Comparison of ENCODE assay signal across 12 cellular contexts in genomic region chr2:63735931-63736820, GRCh38.
DNase-seq lines count a peak whose midpoint lies in the region; ATAC-seq, FAIRE-seq and TF ChIP-seq lines count a peak whose summit lies in the region.
"Had no signal": no experiment of that assay in that cellular context is flagged by ENCODE, and none has a peak within 500 bp of the region (broad histone marks: within the 10 kb centered on the region; RNA-seq: fewer than 3 reads in every experiment).

No MANE protein-coding gene starts in this region.

- H3K9me3 ChIP-seq in muscle layer of duodenum (ENCODE audit: control insufficient read depth in 1 of 2, low read length in 2 of 2) (no peaks in the 10 kb centered on the region), kidney (ENCODE audit: control insufficient read depth in 1 of 2, low read length in 2 of 2) (no peaks in the 10 kb centered on the region)
- H3K9me3 ChIP-seq: suprapubic skin had no signal

- no peak for FAIRE-seq in kidney (lab: Jason Lieb, UNC)

- H3K4me3 ChIP-seq in muscle layer of duodenum (ENCODE audit: low read depth in 1 of 2, low read length in 2 of 2), result no peak overlapping the region
- H3K4me3 ChIP-seq in kidney (ENCODE audit: low read length in 2 of 2), result no peak overlapping the region
- H3K4me3 ChIP-seq: suprapubic skin had no signal

- intact Hi-C loops in kidney (cut with DNase I), result no loop called here

- ATAC-seq in HG03097 (IDR thresholded peaks at IDR 0.05; ENCODE audit: low FRiP score, unreplicated experiment) (no peak), HG02840 (IDR thresholded peaks at IDR 0.05; ENCODE audit: low FRiP score, unreplicated experiment) (no peak)
- ATAC-seq: activated CD4-positive, alpha-beta T cell treated with anti-CD3 and anti-CD28 coated beads for 36 hours had no signal

- H3K27ac ChIP-seq in muscle layer of duodenum (ENCODE audit: low read length), result peak overlapping the region; percentile 11
- no peak overlapping the region for H3K27ac ChIP-seq in kidney (ENCODE audit: low read depth in 2 of 2, low read length in 2 of 2)

- DNase-seq in DMS53 (lab: John Stamatoyannopoulos, UW) (peak; percentile 38), NCI-H226 (peak; percentile 70), dermis microvascular lymphatic vessel endothelial cell (ENCODE audit: low read depth in 2 of 2) (peak; percentile 29 to 73), kidney (no peak)
- DNase-seq in activated CD8-positive, alpha-beta memory T cell treated with anti-CD3 and anti-CD28 coated beads, Interleukin-2, amount 50 U/mL, for 4 hours, result no peak
- DNase-seq: activated CD4-positive, alpha-beta T cell treated with anti-CD3 and anti-CD28 coated beads for 36 hours; CD4-positive, alpha-beta memory T cell; foreskin melanocyte had no signal

- no peaks in the 10 kb centered on the region for H3K27me3 ChIP-seq in muscle layer of duodenum (ENCODE audit: low read depth, low read length)
- H3K27me3 ChIP-seq: suprapubic skin had no signal

- H3K9ac ChIP-seq in kidney (ENCODE audit: low read length in 2 of 2), result no peak overlapping the region

- TF ChIP-seq CTCF in kidney (IDR thresholded peaks at IDR 0.05; ENCODE audit: borderline replicate concordance, extremely low read depth, insufficient read depth), result no peak

- H3K36me3 ChIP-seq in muscle layer of duodenum (ENCODE audit: control insufficient read depth in 1 of 2, insufficient read depth in 2 of 2, low read length in 2 of 2) (no peaks in the 10 kb centered on the region), kidney (ENCODE audit: control insufficient read depth in 1 of 2, insufficient read depth in 2 of 2, low read length in 2 of 2) (no peaks in the 10 kb centered on the region)
- H3K36me3 ChIP-seq: suprapubic skin had no signal

- H3K4me1 ChIP-seq in muscle layer of duodenum (ENCODE audit: control insufficient read depth in 1 of 2, insufficient read depth in 2 of 2, low read length in 2 of 2) (peaks cover 6 to 11% of the 10 kb centered on the region in 2 donors), kidney (ENCODE audit: control insufficient read depth in 1 of 2, insufficient read depth in 1 of 2, low read depth in 1 of 2, low read length in 2 of 2) (no peaks in the 10 kb centered on the region)

Comparison
In these comparisons a context has a peak if more than half of its experiments do, and no peak if none do; other contexts are left out.
1. DNase-seq: peak in DMS53 (single experiment), NCI-H226 (single experiment) and dermis microvascular lymphatic vessel endothelial cell (2 of 2); none in activated CD8-positive, alpha-beta memory T cell treated with anti-CD3 and anti-CD28 coated beads, Interleukin-2, amount 50 U/mL, for 4 hours (single experiment) and kidney (single experiment).